In genomic region chr3:15086263-15086662, GRCh38 we compare ENCODE assay signal across 39 cellular contexts.
"Had no signal": no experiment of that assay in that cellular context is flagged by ENCODE, and none has a peak within 500 bp of the region (broad histone marks: within the 10 kb centered on the region; RNA-seq: fewer than 3 reads in every experiment).

No MANE protein-coding gene starts in this region.

- H3K27me3 Mint-ChIP-seq: activated naive CD4-positive, alpha-beta T cell treated with anti-CD3 and anti-CD28 coated beads, Interleukin-2, amount 50 U/mL, for 24 hours; activated naive CD8-positive, alpha-beta T cell; activated naive CD8-positive, alpha-beta T cell treated with anti-CD3 and anti-CD28 coated beads for 36 hours; activated naive CD8-positive, alpha-beta T cell treated with anti-CD3 and anti-CD28 coated beads, Interleukin-2, amount 10 ng/mL, durations not matched to agents 7 days and 5 days; activated naive CD8-positive, alpha-beta T cell treated with anti-CD3 and anti-CD28 coated beads, Interleukin-2, amount 50 U/mL, for 24 hours; activated T-cell treated with anti-CD3 and anti-CD28 coated beads, Interleukin-2, amount 50 U/mL, for 24 hours; activated T-helper 17 cell treated with anti-CD3 and anti-CD28 coated beads, Interleukin-2, amount 50 U/mL, for 72 hours; brain; central memory CD8-positive, alpha-beta T cell had no signal

- DNase-seq: activated effector memory CD4-positive, alpha-beta T cell treated with anti-CD3 and anti-CD28 coated beads, Interleukin-2, amount 50 U/mL, for 16 hours; activated effector memory CD4-positive, alpha-beta T cell treated with Interleukin-2 at 50 U/mL for 16 hours; activated gamma-delta T cell; activated gamma-delta T cell treated with Interleukin-2 at 50 U/mL for 16 hours; activated naive CD4-positive, alpha-beta T cell; activated naive CD4-positive, alpha-beta T cell treated with anti-CD3 and anti-CD28 coated beads for 36 hours; activated naive CD4-positive, alpha-beta T cell treated with anti-CD3 and anti-CD28 coated beads, Interleukin-2, amount 50 U/mL, for 16 hours; activated naive CD4-positive, alpha-beta T cell treated with Interleukin-2 at 50 U/mL for 16 hours; activated naive CD8-positive, alpha-beta T cell treated with anti-CD3 and anti-CD28 coated beads for 36 hours; activated naive CD8-positive, alpha-beta T cell treated with anti-CD3 and anti-CD28 coated beads, Interleukin-2, amount 10 ng/mL, durations not matched to agents 7 days and 5 days; activated naive CD8-positive, alpha-beta T cell treated with anti-CD3 and anti-CD28 coated beads, Interleukin-2, amount 50 U/mL, for 24 hours; activated T-cell treated with anti-CD3 and anti-CD28 coated beads, Interleukin-2, amount 50 U/mL, for 1 hour; activated T-cell treated with anti-CD3 and anti-CD28 coated beads, Interleukin-2, amount 50 U/mL, for 24 hours; activated T-cell treated with anti-CD3 and anti-CD28 coated beads, Interleukin-2, amount 50 U/mL, for 4 hours; activated T-cell treated with anti-CD3 and anti-CD28 coated beads, Interleukin-2, amount 50 U/mL, for 48 hours; activated T-cell treated with anti-CD3 and anti-CD28 coated beads, Interleukin-2, amount 50 U/mL, for 72 hours; adrenal gland; amniotic stem cell; amygdala; anterior cingulate cortex; aorta; body of pancreas; brain microvascular endothelial cell; caudate nucleus; central memory CD4-positive, alpha-beta T cell; cerebellar nuclear complex had no signal

- FAIRE-seq: astrocyte, bronchial epithelial cell had no signal

- H3K4me3 ChIP-seq: adrenal gland, ascending aorta, body of pancreas, breast epithelium, cardiac muscle cell had no signal

- H3K27ac ChIP-seq: adrenal gland, ascending aorta, body of pancreas, brain microvascular endothelial cell, breast epithelium, cardiac muscle cell had no signal

- H3K4me3 Mint-ChIP-seq: activated naive CD4-positive, alpha-beta T cell treated with anti-CD3 and anti-CD28 coated beads for 36 hours; activated naive CD4-positive, alpha-beta T cell treated with anti-CD3 and anti-CD28 coated beads, Interleukin-2, amount 50 U/mL, for 24 hours; activated naive CD8-positive, alpha-beta T cell; activated naive CD8-positive, alpha-beta T cell treated with anti-CD3 and anti-CD28 coated beads for 36 hours; activated naive CD8-positive, alpha-beta T cell treated with anti-CD3 and anti-CD28 coated beads, Interleukin-2, amount 10 ng/mL, durations not matched to agents 7 days and 5 days; activated naive CD8-positive, alpha-beta T cell treated with anti-CD3 and anti-CD28 coated beads, Interleukin-2, amount 50 U/mL, for 24 hours; activated T-cell treated with anti-CD3 and anti-CD28 coated beads, Interleukin-2, amount 50 U/mL, for 24 hours; activated T-cell treated with anti-CD3 and anti-CD28 coated beads, Interleukin-2, amount 50 U/mL, for 4 hours; activated T-cell treated with anti-CD3 and anti-CD28 coated beads, Interleukin-2, amount 50 U/mL, for 72 hours; activated T-helper 1 cell treated with anti-CD3 and anti-CD28 coated beads, Interleukin-12 subunit alpha, Interleukin-12 subunit beta, Interleukin-2, Interleukin-4 antibody, amounts not matched to agents 30 ng/mL and 10 ng/mL and 1 ng/mL, durations not matched to agents 14 hours and 24 hours and 36 hours; activated T-helper 17 cell treated with anti-CD3 and anti-CD28 coated beads, Interleukin-2, amount 50 U/mL, for 72 hours; brain; central memory CD8-positive, alpha-beta T cell had no signal

- H3K4me1 Mint-ChIP-seq: activated naive CD8-positive, alpha-beta T cell treated with anti-CD3 and anti-CD28 coated beads for 36 hours; activated naive CD8-positive, alpha-beta T cell treated with anti-CD3 and anti-CD28 coated beads, Interleukin-2, amount 50 U/mL, for 24 hours; activated T-helper 17 cell treated with anti-CD3 and anti-CD28 coated beads, Interleukin-2, amount 50 U/mL, for 72 hours; brain had no signal

- H3K36me3 ChIP-seq: breast epithelium had no signal

- ATAC-seq: activated naive CD4-positive, alpha-beta T cell treated with anti-CD3 and anti-CD28 coated beads, Interleukin-2, amount 50 U/mL, for 72 hours; activated naive CD8-positive, alpha-beta T cell treated with anti-CD3 and anti-CD28 coated beads, Interleukin-2, amount 50 U/mL, for 24 hours; activated T-cell treated with anti-CD3 and anti-CD28 coated beads, Interleukin-2, amount 50 U/mL, for 4 hours; activated T-cell treated with anti-CD3 and anti-CD28 coated beads, Interleukin-2, amount 50 U/mL, for 72 hours; activated T-helper 17 cell treated with anti-CD3 and anti-CD28 coated beads, Interleukin-2, amount 50 U/mL, for 72 hours; body of pancreas had no signal

- H3K4me1 ChIP-seq: ascending aorta, body of pancreas, breast epithelium had no signal

- H3K27ac Mint-ChIP-seq: activated naive CD4-positive, alpha-beta T cell treated with anti-CD3 and anti-CD28 coated beads for 36 hours; activated naive CD4-positive, alpha-beta T cell treated with anti-CD3 and anti-CD28 coated beads, Interleukin-2, amount 50 U/mL, for 24 hours; activated naive CD4-positive, alpha-beta T cell treated with anti-CD3 and anti-CD28 coated beads, Interleukin-2, amount 50 U/mL, for 72 hours; activated naive CD8-positive, alpha-beta T cell; activated naive CD8-positive, alpha-beta T cell treated with anti-CD3 and anti-CD28 coated beads for 36 hours; activated naive CD8-positive, alpha-beta T cell treated with anti-CD3 and anti-CD28 coated beads, Interleukin-2, amount 10 ng/mL, durations not matched to agents 7 days and 5 days; activated naive CD8-positive, alpha-beta T cell treated with anti-CD3 and anti-CD28 coated beads, Interleukin-2, amount 50 U/mL, for 24 hours; activated T-cell treated with anti-CD3 and anti-CD28 coated beads, Interleukin-2, amount 50 U/mL, for 24 hours; activated T-cell treated with anti-CD3 and anti-CD28 coated beads, Interleukin-2, amount 50 U/mL, for 72 hours; activated T-helper 1 cell treated with anti-CD3 and anti-CD28 coated beads, Interleukin-12 subunit alpha, Interleukin-12 subunit beta, Interleukin-2, Interleukin-4 antibody, amounts not matched to agents 30 ng/mL and 10 ng/mL and 1 ng/mL, durations not matched to agents 14 hours and 24 hours and 36 hours; activated T-helper 17 cell treated with anti-CD3 and anti-CD28 coated beads, Interleukin-2, amount 50 U/mL, for 72 hours; activated T-helper 2 cell treated with anti-CD3 and anti-CD28 coated beads, Interferon-gamma antibody, Interleukin-2, Interleukin-4, amounts not matched to agents 10 μg/mL and 5 μg/mL and 100 μg/mL, durations not matched to agents 14 hours and 24 hours and 36 hours; brain had no signal

- H3K9me3 Mint-ChIP-seq: activated naive CD4-positive, alpha-beta T cell treated with anti-CD3 and anti-CD28 coated beads for 36 hours; activated naive CD4-positive, alpha-beta T cell treated with anti-CD3 and anti-CD28 coated beads, Interleukin-2, amount 50 U/mL, for 24 hours; activated naive CD4-positive, alpha-beta T cell treated with anti-CD3 and anti-CD28 coated beads, Interleukin-2, amount 50 U/mL, for 72 hours; activated naive CD8-positive, alpha-beta T cell treated with anti-CD3 and anti-CD28 coated beads for 36 hours; activated naive CD8-positive, alpha-beta T cell treated with anti-CD3 and anti-CD28 coated beads, Interleukin-2, amount 10 ng/mL, durations not matched to agents 7 days and 5 days; activated naive CD8-positive, alpha-beta T cell treated with anti-CD3 and anti-CD28 coated beads, Interleukin-2, amount 50 U/mL, for 24 hours; activated T-cell treated with anti-CD3 and anti-CD28 coated beads, Interleukin-2, amount 50 U/mL, for 24 hours; activated T-cell treated with anti-CD3 and anti-CD28 coated beads, Interleukin-2, amount 50 U/mL, for 4 hours; activated T-cell treated with anti-CD3 and anti-CD28 coated beads, Interleukin-2, amount 50 U/mL, for 72 hours; activated T-helper 1 cell treated with anti-CD3 and anti-CD28 coated beads, Interleukin-12 subunit alpha, Interleukin-12 subunit beta, Interleukin-2, Interleukin-4 antibody, amounts not matched to agents 30 ng/mL and 10 ng/mL and 1 ng/mL, durations not matched to agents 14 hours and 24 hours and 36 hours; activated T-helper 17 cell treated with anti-CD3 and anti-CD28 coated beads, Interleukin-2, amount 50 U/mL, for 72 hours; activated T-helper 2 cell treated with anti-CD3 and anti-CD28 coated beads, Interferon-gamma antibody, Interleukin-2, Interleukin-4, amounts not matched to agents 10 μg/mL and 5 μg/mL and 100 μg/mL, durations not matched to agents 14 hours and 24 hours and 36 hours; brain; central memory CD8-positive, alpha-beta T cell had no signal

- H3K9me3 ChIP-seq: adrenal gland, ascending aorta, body of pancreas, breast epithelium had no signal

- H3K27me3 ChIP-seq: adrenal gland, ascending aorta, body of pancreas, brain microvascular endothelial cell, breast epithelium, cardiac muscle cell had no signal
